Comparison of ENCODE assay signal across 13 cellular contexts in genomic region chr17:18719711-18720110, GRCh38. TPM values are rescaled to one million over a fixed set of nuclear protein-coding genes. Genes with fewer than 3 reads are reported as not detected.
"Had no signal": no experiment of that assay in that cellular context is flagged by ENCODE, and none has a peak within 500 bp of the region (broad histone marks: within the 10 kb centered on the region; RNA-seq: fewer than 3 reads in every experiment).

No MANE protein-coding gene starts in this region.

RNA-seq across cellular contexts. Expression of gene FBXW10, which starts 24.1 kb away (rescaled TPM):
- total RNA-seq: activated CD8-positive, alpha-beta T cell treated with anti-CD3 and anti-CD28 coated beads for 36 hours; dermis blood vessel endothelial cell; epithelial cell of proximal tubule; kidney epithelial cell; lower leg skin; mononuclear cell; natural killer cell treated with Interleukin-12 subunit alpha and Interleukin-12 subunit beta and Interleukin-15 and Interleukin-18, amount 100 ng/mL, for 72 hours; right atrium auricular region; T-helper 2 cell treated with Interferon-gamma antibody and Interleukin-4, amounts not matched to agents 100 ng/mL and 5 ng/mL, for 36 hours; thoracic aorta; upper lobe of right lung had no signal
- polyA plus RNA-seq: fibroblast of lung, immature natural killer cell had no signal
